ENCODE assay signal across 10 cellular contexts in the genomic region with DNA sequence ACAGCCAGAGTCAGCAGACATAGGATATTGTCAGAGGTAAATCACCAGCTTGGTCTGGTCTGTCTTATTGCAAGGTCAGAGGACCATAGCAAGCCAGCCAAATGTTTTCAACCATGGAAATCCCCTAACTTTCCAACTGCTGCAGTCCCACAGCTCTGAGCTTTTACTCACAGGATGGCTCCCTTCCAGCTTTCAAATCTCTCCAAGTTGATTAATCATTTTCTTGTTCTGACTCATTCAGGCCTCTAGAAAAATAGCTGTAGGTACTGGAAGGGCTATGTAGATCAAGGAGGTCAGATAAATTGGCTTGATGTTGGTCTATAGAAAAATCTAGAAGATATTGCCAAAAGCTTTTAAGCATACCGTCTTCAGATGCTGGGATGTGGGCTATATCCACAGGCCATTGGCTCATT.
DNase-seq lines count a peak whose midpoint lies in the region; ATAC-seq and FAIRE-seq lines count a peak whose summit lies in the region.
"Had no signal": no experiment of that assay in that cellular context is flagged by ENCODE, and none has a peak within 500 bp of the region (broad histone marks: within the 10 kb centered on the region; RNA-seq: fewer than 3 reads in every experiment).

No MANE protein-coding gene starts in this region.

- H3K9me3 Mint-ChIP-seq in naive thymus-derived CD4-positive, alpha-beta T cell: no peaks in the 10 kb centered on the region
- H3K9me3 Mint-ChIP-seq: central memory CD8-positive, alpha-beta T cell had no signal

- H3K4me1 Mint-ChIP-seq in naive thymus-derived CD4-positive, alpha-beta T cell: peaks cover 0 to 2% (median 0%) of the 10 kb centered on the region in 7 donors
- H3K4me1 Mint-ChIP-seq: central memory CD8-positive, alpha-beta T cell had no signal

- no peaks in the 10 kb centered on the region for H3K27me3 ChIP-seq in naive thymus-derived CD4-positive, alpha-beta T cell (ENCODE audit: control insufficient read depth in 2 of 2, insufficient read depth in 2 of 2, low read length in 2 of 2)

- intact Hi-C loops in naive thymus-derived CD4-positive, alpha-beta T cell (cut with micrococcal nuclease): no loop called here

- peak; percentile 81 to 90 for ATAC-seq in activated CD4-positive, CD25-positive, alpha-beta regulatory T cell treated with anti-CD3 and anti-CD28 coated beads, Interleukin-2, amount 50 U/mL, for 24 hours
- ATAC-seq in HG02588 (IDR thresholded peaks at IDR 0.05; ENCODE audit: unreplicated experiment): peak; percentile 87
- ATAC-seq in naive thymus-derived CD4-positive, alpha-beta T cell: peak; percentile 37

- no peaks in the 10 kb centered on the region for H3K27me3 Mint-ChIP-seq in naive thymus-derived CD4-positive, alpha-beta T cell
- H3K27me3 Mint-ChIP-seq: central memory CD8-positive, alpha-beta T cell had no signal

- CTCF ChIA-PET in naive thymus-derived CD4-positive, alpha-beta T cell (lab: Charles Lee): no interaction called here

- no peaks in the 10 kb centered on the region for H3K9me3 ChIP-seq in naive thymus-derived CD4-positive, alpha-beta T cell (ENCODE audit: control insufficient read depth in 2 of 3, low read length in 3 of 3)

- POLR2A ChIA-PET in naive thymus-derived CD4-positive, alpha-beta T cell (lab: Charles Lee): no interaction called here

- peaks cover 0 to 4% (median 0%) of the 10 kb centered on the region in 5 donors for H3K36me3 Mint-ChIP-seq in naive thymus-derived CD4-positive, alpha-beta T cell

- no peaks in the 10 kb centered on the region for H3K36me3 ChIP-seq in naive thymus-derived CD4-positive, alpha-beta T cell (ENCODE audit: control insufficient read depth in 2 of 3, insufficient read depth in 3 of 3, low read length in 3 of 3)

- no peak overlapping the region for H3K27ac Mint-ChIP-seq in naive thymus-derived CD4-positive, alpha-beta T cell

- H3K4me3 Mint-ChIP-seq in naive thymus-derived CD4-positive, alpha-beta T cell: no peak overlapping the region
- H3K4me3 Mint-ChIP-seq: central memory CD8-positive, alpha-beta T cell had no signal

- no peak overlapping the region for H3K27ac ChIP-seq in naive thymus-derived CD4-positive, alpha-beta T cell (ENCODE audit: low read depth, low read length)

- no peak for DNase-seq in activated CD4-positive, CD25-positive, alpha-beta regulatory T cell treated with anti-CD3 and anti-CD28 coated beads, Interleukin-2, amount 50 U/mL, for 72 hours
- peak; percentile 57 for DNase-seq in NCI-H460 (ENCODE audit: extremely low read depth, low read depth)
- peak in 1 of 9 donors; percentile 39 for DNase-seq in naive thymus-derived CD4-positive, alpha-beta T cell
- no peak for DNase-seq in NCI-H2107 treated with DMSO at 0.1 percent for 48 hours (lab: John Stamatoyannopoulos, UW; ENCODE audit: unreplicated experiment)
- no peak for DNase-seq in NCI-H2081 (lab: John Stamatoyannopoulos, UW)
- DNase-seq: DND-41 had no signal

- no peaks in the 10 kb centered on the region for H3K4me1 ChIP-seq in naive thymus-derived CD4-positive, alpha-beta T cell (ENCODE audit: control insufficient read depth in 2 of 2, insufficient read depth in 2 of 2, low read length in 2 of 2)

- peak; percentile 95 for FAIRE-seq in endometrium (lab: Jason Lieb, UNC)

- H3K4me3 ChIP-seq in naive thymus-derived CD4-positive, alpha-beta T cell (ENCODE audit: low read length): no peak overlapping the region

Comparison
In these comparisons a context has a peak if more than half of its experiments do, and no peak if none do; other contexts are left out.
1. ATAC-seq: peak in every context shown above with its lines; median percentile 87 in HG02588; 86 in activated CD4-positive, CD25-positive, alpha-beta regulatory T cell treated with anti-CD3 and anti-CD28 coated beads, Interleukin-2, amount 50 U/mL, for 24 hours; 37 in naive thymus-derived CD4-positive, alpha-beta T cell.